In genomic region chr3:97823081-97823480, GRCh38 we compare ENCODE assay signal across 8 cellular contexts. TPM values are rescaled to one million over a fixed set of nuclear protein-coding genes. Genes with fewer than 3 reads are reported as not detected.
DNase-seq lines count a peak whose midpoint lies in the region; ATAC-seq and TF ChIP-seq lines count a peak whose summit lies in the region.

No MANE protein-coding gene starts in this region.

- H3K4me1 ChIP-seq in tibial artery, result peaks cover 0 to 25% (median 3%) of the 10 kb centered on the region in 4 donors

- peaks cover 21% of the 10 kb centered on the region for H3K4me1 Mint-ChIP-seq in activated T-cell treated with anti-CD3 and anti-CD28 coated beads, Interleukin-2, amount 50 U/mL, for 4 hours (ENCODE audit: low read depth)
- peaks cover 15% of the 10 kb centered on the region for H3K4me1 Mint-ChIP-seq in memory B cell

- H3K36me3 ChIP-seq in tibial artery, result no peaks in the 10 kb centered on the region

- H3K27ac ChIP-seq in tibial artery, result peak overlapping the region; percentile 85 to 92

- H3K27me3 ChIP-seq in tibial artery, result no peaks in the 10 kb centered on the region

- H3K27me3 Mint-ChIP-seq in activated T-cell treated with anti-CD3 and anti-CD28 coated beads, Interleukin-2, amount 50 U/mL, for 4 hours (ENCODE audit: low read depth), result peaks cover 21% of the 10 kb centered on the region
- H3K27me3 Mint-ChIP-seq in memory B cell, result peaks cover 22% of the 10 kb centered on the region

- no peak for ATAC-seq in activated T-cell treated with anti-CD3 and anti-CD28 coated beads, Interleukin-2, amount 50 U/mL, for 4 hours
- no peak for ATAC-seq in memory B cell (ENCODE audit: low read depth)
- ATAC-seq in HG03025 (IDR thresholded peaks at IDR 0.05; ENCODE audit: low FRiP score, unreplicated experiment), result no peak

- H3K9me3 Mint-ChIP-seq in activated T-cell treated with anti-CD3 and anti-CD28 coated beads, Interleukin-2, amount 50 U/mL, for 4 hours, result no peaks in the 10 kb centered on the region
- no peaks in the 10 kb centered on the region for H3K9me3 Mint-ChIP-seq in memory B cell

- intact Hi-C loops in tibial artery (cut with DNase I; ENCODE audit: low total_unique reads), result loop anchor here (10.0 kb wide), 1 partner anchor 152 kb away; the partner anchor contains the start of gene RIOX2
- intact Hi-C loops in posterior vena cava (cut with DNase I), result loop anchor here in 1 of 2 donors (10.0 kb wide), 1 partner anchor 152 kb away; the partner anchor contains the start of gene RIOX2

- H3K36me3 Mint-ChIP-seq in activated T-cell treated with anti-CD3 and anti-CD28 coated beads, Interleukin-2, amount 50 U/mL, for 4 hours (ENCODE audit: insufficient read depth), result no peaks in the 10 kb centered on the region
- H3K36me3 Mint-ChIP-seq in memory B cell, result no peaks in the 10 kb centered on the region

- in situ Hi-C loops in astrocyte of the spinal cord (cut with HindIII; ENCODE audit: low sequenced_read_pairs), result no loop called here

- no peak for DNase-seq in activated T-cell treated with anti-CD3 and anti-CD28 coated beads, Interleukin-2, amount 50 U/mL, for 4 hours
- DNase-seq in activated T-cell treated with anti-CD3 and anti-CD28 coated beads, Interleukin-2, amount 50 U/mL, for 48 hours, result no peak
- DNase-seq in astrocyte of the spinal cord (ENCODE audit: low read depth, low spot score) (no peak), memory B cell (ENCODE audit: low spot score in 2 of 2) (no peak), tibial artery (no peak), posterior vena cava (ENCODE audit: low spot score) (no peak)
- no peak for DNase-seq in effector CD8-positive, alpha-beta T cell (lab: John Stamatoyannopoulos, UW)

- H3K4me3 Mint-ChIP-seq in activated T-cell treated with anti-CD3 and anti-CD28 coated beads, Interleukin-2, amount 50 U/mL, for 4 hours, result peak overlapping the region; percentile 84
- H3K4me3 Mint-ChIP-seq in memory B cell, result peak overlapping the region; percentile 90

- H3K9me3 ChIP-seq in tibial artery, result no peaks in the 10 kb centered on the region

- H3K4me3 ChIP-seq in astrocyte of the spinal cord (ENCODE audit: low read depth, low read length) (peak overlapping the region; percentile 82), tibial artery (peak overlapping the region; percentile 77 to 91)

- TF ChIP-seq CTCF in astrocyte of the spinal cord (IDR thresholded peaks at IDR 0.05; ENCODE audit: low read depth, low read length), result no peak
- no peak for TF ChIP-seq CTCF in tibial artery (IDR thresholded peaks at IDR 0.05)

- peak overlapping the region; percentile 29 for H3K27ac Mint-ChIP-seq in memory B cell

RNA-seq across cellular contexts. Expression of gene CRYBG3, which starts 1.3 kb away (rescaled TPM):
- total RNA-seq in activated T-cell treated with anti-CD3 and anti-CD28 coated beads, Interleukin-2, amount 50 U/mL, for 4 hours, result 1 to 10 TPM; 1.4 to 2.9 (median 2.3) TPM
- 10 to 100 TPM; 21.6 to 21.8 TPM for total RNA-seq in posterior vena cava

RNA-seq across cellular contexts. Expression of gene ARL6, which starts 58.5 kb away (rescaled TPM):
- total RNA-seq in activated T-cell treated with anti-CD3 and anti-CD28 coated beads, Interleukin-2, amount 50 U/mL, for 4 hours, result 1 to 10 TPM; 7.9 to 8.6 (median 8.4) TPM
- 1 to 10 TPM; 7.7 to 8.4 TPM for total RNA-seq in posterior vena cava

Comparison
In these comparisons a context has a peak if more than half of its experiments do, and no peak if none do; other contexts are left out.
1. RNA of gene CRYBG3, which starts 1.3 kb away (total RNA-seq): 21.6 to 21.8 TPM in posterior vena cava; 1.4 to 2.9 TPM in activated T-cell treated with anti-CD3 and anti-CD28 coated beads, Interleukin-2, amount 50 U/mL, for 4 hours; every median in the first group is over 4 times any median in the second.